Comparison of ENCODE assay signal across 8 cellular contexts in genomic region chr1:228083871-228084278, GRCh38. TPM values are rescaled to one million over a fixed set of nuclear protein-coding genes. Genes with fewer than 3 reads are reported as not detected.
DNase-seq lines count a peak whose midpoint lies in the region; ATAC-seq, FAIRE-seq and TF ChIP-seq lines count a peak whose summit lies in the region.

No MANE protein-coding gene starts in this region.

- peaks cover 69% of the 10 kb centered on the region for H3K36me3 Mint-ChIP-seq in activated T-cell treated with anti-CD3 and anti-CD28 coated beads, Interleukin-2, amount 50 U/mL, for 24 hours (ENCODE audit: low read depth)

- FAIRE-seq in keratinocyte (lab: Jason Lieb, UNC), result no peak

- H4K20me1 ChIP-seq in keratinocyte (ENCODE audit: control insufficient read depth, extremely low read depth, insufficient read depth, low read length), result peaks cover 48% of the 10 kb centered on the region

- H2AFZ ChIP-seq in keratinocyte (ENCODE audit: control insufficient read depth, low read length), result no peak overlapping the region

- H3K9me3 Mint-ChIP-seq in activated T-cell treated with anti-CD3 and anti-CD28 coated beads, Interleukin-2, amount 50 U/mL, for 24 hours, result no peaks in the 10 kb centered on the region

- H3K4me1 ChIP-seq in keratinocyte (ENCODE audit: control insufficient read depth, extremely low read depth, insufficient read depth, low read length), result peaks cover 49% of the 10 kb centered on the region
- H3K4me1 ChIP-seq in stomach smooth muscle (ENCODE audit: control insufficient read depth, insufficient read depth, low read length), result peaks cover 64% of the 10 kb centered on the region

- peak overlapping the region; percentile 97 for H3K4me3 Mint-ChIP-seq in activated T-cell treated with anti-CD3 and anti-CD28 coated beads, Interleukin-2, amount 50 U/mL, for 24 hours

- H3K9ac ChIP-seq in keratinocyte (ENCODE audit: control insufficient read depth, extremely low read depth, insufficient read depth, low read length) (peak overlapping the region; percentile 95), stomach smooth muscle (ENCODE audit: low read length in 2 of 2) (peak overlapping the region; percentile 95 to 98)

- H3K4me3 ChIP-seq in keratinocyte (ENCODE audit: control insufficient read depth in 2 of 3, extremely low read depth in 1 of 3, insufficient read depth in 2 of 3, low read depth in 1 of 3, low read length in 3 of 3), result peak overlapping the region; percentile 60 to 97 (median 84)
- peak overlapping the region; percentile 85 to 98 for H3K4me3 ChIP-seq in stomach smooth muscle (ENCODE audit: low read length in 2 of 2)

- H3K4me2 ChIP-seq in keratinocyte (ENCODE audit: control insufficient read depth, extremely low read depth, insufficient read depth, low read depth, low read length), result peak overlapping the region; percentile 85

- peaks cover 84% of the 10 kb centered on the region for H3K79me2 ChIP-seq in keratinocyte (ENCODE audit: control insufficient read depth, insufficient read depth, low read length)

- H3K36me3 ChIP-seq in keratinocyte (ENCODE audit: control insufficient read depth in 2 of 2, extremely low read depth in 1 of 2, insufficient read depth in 2 of 2, low read length in 2 of 2) (peaks cover 4 to 22% of the 10 kb centered on the region in 2 experiments), stomach smooth muscle (ENCODE audit: control insufficient read depth in 2 of 2, insufficient read depth in 2 of 2, low read length in 2 of 2) (peaks cover 0 to 3% of the 10 kb centered on the region in 2 donors)

- H3K4me1 Mint-ChIP-seq in activated T-cell treated with anti-CD3 and anti-CD28 coated beads, Interleukin-2, amount 50 U/mL, for 24 hours (ENCODE audit: low read depth), result peaks cover 60% of the 10 kb centered on the region

- H3K27me3 ChIP-seq in keratinocyte (ENCODE audit: control insufficient read depth, extremely low read depth, insufficient read depth, low read length) (no peaks in the 10 kb centered on the region), stomach smooth muscle (ENCODE audit: control insufficient read depth in 1 of 2, insufficient read depth in 2 of 2, low read length in 2 of 2) (no peaks in the 10 kb centered on the region)

- no peaks in the 10 kb centered on the region for H3K27me3 Mint-ChIP-seq in activated T-cell treated with anti-CD3 and anti-CD28 coated beads, Interleukin-2, amount 50 U/mL, for 24 hours

- no peak for ATAC-seq in HG03139 (IDR thresholded peaks at IDR 0.05; ENCODE audit: unreplicated experiment)
- ATAC-seq in HG03342 (IDR thresholded peaks at IDR 0.05; ENCODE audit: unreplicated experiment), result no peak

- dilution Hi-C loops in keratinocyte (cut with MboI; ENCODE audit: extremely low pct_ligation_motif_present, low sequenced_read_pairs), result no loop called here

- peak overlapping the region; percentile 98 for H3K27ac Mint-ChIP-seq in activated T-cell treated with anti-CD3 and anti-CD28 coated beads, Interleukin-2, amount 50 U/mL, for 24 hours

- DNase-seq in activated T-cell treated with anti-CD3 and anti-CD28 coated beads, Interleukin-2, amount 50 U/mL, for 24 hours, result no peak
- DNase-seq in activated T-cell treated with anti-CD3 and anti-CD28 coated beads, Interleukin-2, amount 50 U/mL, for 48 hours, result no peak
- DNase-seq in keratinocyte (ENCODE audit: low read depth, low spot score) (no peak), dedifferentiated amniotic fluid mesenchymal stem cell (ENCODE audit: extremely low spot score) (no peak)

- H3K27ac ChIP-seq in angular gyrus (ENCODE audit: low read depth, low read length), result peak overlapping the region; percentile 93
- peak overlapping the region; percentile 88 for H3K27ac ChIP-seq in keratinocyte (ENCODE audit: control insufficient read depth, insufficient read depth, low read length)
- peak overlapping the region; percentile 87 for H3K27ac ChIP-seq in stomach smooth muscle (ENCODE audit: low read length)

- H3K9me1 ChIP-seq in keratinocyte (ENCODE audit: control insufficient read depth, extremely low read depth, insufficient read depth, low read length), result peaks cover 13% of the 10 kb centered on the region

- no peaks in the 10 kb centered on the region for H3K9me3 ChIP-seq in keratinocyte (ENCODE audit: control insufficient read depth, low read depth, low read length)
- no peaks in the 10 kb centered on the region for H3K9me3 ChIP-seq in stomach smooth muscle (ENCODE audit: control insufficient read depth in 2 of 2, low read length in 2 of 2)

- no peak for TF ChIP-seq CTCF in keratinocyte (optimal IDR thresholded peaks at IDR 0.05 in 1 of 3, IDR thresholded peaks at IDR 0.05 in 1 of 3, conservative IDR thresholded peaks at IDR 0.05 in 1 of 3; ENCODE audit: extremely low read depth in 1 of 3, insufficient read depth in 2 of 3, low read length in 3 of 3)

RNA-seq across cellular contexts. Expression of gene ARF1, which starts 1.4 kb away (rescaled TPM):
- polyA plus RNA-seq in keratinocyte, result 295 to 451 TPM (median 325 TPM) in 3 replicates
- 343 TPM for polyA plus RNA-seq in keratinocyte (2011; ENCODE audit: low read depth)
- polyA plus RNA-seq in keratinocyte (2011; cell fraction: cytosol; rRNA removed), result 346 and 552 TPM in 2 replicates
- polyA plus RNA-seq in keratinocyte (2011; cell fraction: nucleus; rRNA removed), result 224 and 326 TPM in 2 replicates
- 371 and 391 TPM in 2 replicates for polyA plus RNA-seq in keratinocyte (2012; ENCODE audit: low replicate concordance)
- 457 to 846 TPM (median 598 TPM) in 3 replicates for polyA minus RNA-seq in keratinocyte
- polyA minus RNA-seq in keratinocyte (2011; cell fraction: cytosol; rRNA and poly(A)+ RNA removed), result 776 TPM
- 151 and 170 TPM in 2 replicates for polyA minus RNA-seq in keratinocyte (2011; cell fraction: nucleus; rRNA and poly(A)+ RNA removed)

RNA-seq across cellular contexts. Expression of gene C1orf35, which starts 19.2 kb away (rescaled TPM):
- 8.2 to 11.9 TPM (median 10.0 TPM) in 3 replicates for polyA plus RNA-seq in keratinocyte
- polyA plus RNA-seq in keratinocyte (2011; ENCODE audit: low read depth), result 8.0 TPM
- polyA plus RNA-seq in keratinocyte (2011; cell fraction: cytosol; rRNA removed), result 4.4 and 10.2 TPM in 2 replicates
- 21.2 and 27.6 TPM in 2 replicates for polyA plus RNA-seq in keratinocyte (2011; cell fraction: nucleus; rRNA removed)
- polyA plus RNA-seq in keratinocyte (2012; ENCODE audit: low replicate concordance), result 12.5 and 16.4 TPM in 2 replicates
- 0.99 to 7.7 TPM (median 1.2 TPM) in 3 replicates for polyA minus RNA-seq in keratinocyte
- polyA minus RNA-seq in keratinocyte (2011; cell fraction: cytosol; rRNA and poly(A)+ RNA removed), result 7.7 TPM
- polyA minus RNA-seq in keratinocyte (2011; cell fraction: nucleus; rRNA and poly(A)+ RNA removed), result 2.4 and 2.8 TPM in 2 replicates

RNA-seq across cellular contexts. Expression of gene MRPL55, which starts 25.2 kb away (rescaled TPM):
- 28.4 to 53.7 TPM (median 49.3 TPM) in 3 replicates for polyA plus RNA-seq in keratinocyte
- polyA plus RNA-seq in keratinocyte (2011; ENCODE audit: low read depth), result 23.9 TPM
- polyA plus RNA-seq in keratinocyte (2011; cell fraction: cytosol; rRNA removed), result 22.0 and 52.1 TPM in 2 replicates
- polyA plus RNA-seq in keratinocyte (2011; cell fraction: nucleus; rRNA removed), result 47.4 and 62.3 TPM in 2 replicates
- polyA plus RNA-seq in keratinocyte (2012; ENCODE audit: low replicate concordance), result 34.4 and 51.8 TPM in 2 replicates
- polyA minus RNA-seq in keratinocyte, result 19.2 to 36.3 TPM (median 26.1 TPM) in 3 replicates
- polyA minus RNA-seq in keratinocyte (2011; cell fraction: cytosol; rRNA and poly(A)+ RNA removed), result 48.9 TPM
- polyA minus RNA-seq in keratinocyte (2011; cell fraction: nucleus; rRNA and poly(A)+ RNA removed), result 9.9 and 18.3 TPM in 2 replicates

RNA-seq across cellular contexts. Expression of gene GUK1, which starts 56.2 kb away (rescaled TPM):
- polyA plus RNA-seq in keratinocyte, result 412 to 877 TPM (median 450 TPM) in 3 replicates
- polyA plus RNA-seq in keratinocyte (2011; ENCODE audit: low read depth), result 259 TPM
- polyA plus RNA-seq in keratinocyte (2011; cell fraction: cytosol; rRNA removed), result 279 and 743 TPM in 2 replicates
- 254 and 303 TPM in 2 replicates for polyA plus RNA-seq in keratinocyte (2011; cell fraction: nucleus; rRNA removed)
- polyA plus RNA-seq in keratinocyte (2012; ENCODE audit: low replicate concordance), result 421 and 447 TPM in 2 replicates
- polyA minus RNA-seq in keratinocyte, result 198 to 329 TPM (median 216 TPM) in 3 replicates
- 557 TPM for polyA minus RNA-seq in keratinocyte (2011; cell fraction: cytosol; rRNA and poly(A)+ RNA removed)
- polyA minus RNA-seq in keratinocyte (2011; cell fraction: nucleus; rRNA and poly(A)+ RNA removed), result 106 and 141 TPM in 2 replicates
